ENCODE assay signal across 8 cellular contexts in the genomic region with DNA sequence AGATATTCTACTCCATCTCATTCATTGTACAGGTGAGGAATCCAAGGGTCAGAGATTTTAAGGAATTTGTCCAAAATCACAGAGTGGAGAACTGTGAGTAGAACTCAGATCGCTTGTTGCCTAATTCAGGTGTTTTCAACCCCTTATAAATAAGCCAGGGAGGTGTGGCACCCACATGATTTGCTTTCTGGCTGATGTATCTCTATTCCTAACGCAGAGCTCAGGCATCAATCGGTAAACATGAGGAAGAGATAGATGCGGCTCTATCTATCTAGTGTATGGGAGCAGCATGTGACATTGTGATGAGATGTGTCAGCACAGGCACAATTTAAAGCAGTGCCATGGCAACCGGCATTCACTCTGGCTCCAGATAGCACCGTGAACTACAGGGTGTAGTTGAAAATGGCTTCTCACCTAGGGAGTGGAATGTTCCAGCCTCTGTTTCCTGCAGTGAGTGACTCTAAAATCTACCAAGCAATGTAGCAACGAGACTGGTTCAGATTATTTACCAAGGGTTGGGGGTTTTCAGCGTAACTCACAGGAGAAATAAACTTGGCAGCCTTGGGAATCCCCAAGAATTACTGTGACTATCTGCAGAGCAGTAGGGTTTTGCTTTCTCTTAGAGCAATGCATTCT. TPM values are rescaled to one million over a fixed set of nuclear protein-coding genes. Genes with fewer than 3 reads are reported as not detected.
DNase-seq lines count a peak whose midpoint lies in the region; ATAC-seq and TF ChIP-seq lines count a peak whose summit lies in the region.

No MANE protein-coding gene starts in this region.

- peaks cover 2% of the 10 kb centered on the region for H3K36me3 Mint-ChIP-seq in IgD-negative memory B cell
- H3K36me3 Mint-ChIP-seq in activated CD4-positive, alpha-beta T cell treated with anti-CD3 and anti-CD28 coated beads, Interleukin-2, amount 10 ng/mL, durations not matched to agents 24 days and 14 days (ENCODE audit: low read depth): peaks cover 13% of the 10 kb centered on the region

- H3K4me3 ChIP-seq in GM12875 (ENCODE audit: low read depth, low read length) (peak overlapping the region; percentile 7), epithelial cell of proximal tubule (ENCODE audit: low read depth, low read length) (peak overlapping the region; percentile 22)

- peaks cover 29 to 48% (median 37%) of the 10 kb centered on the region in 3 donors for H3K4me1 Mint-ChIP-seq in IgD-negative memory B cell
- peaks cover 45% of the 10 kb centered on the region for H3K4me1 Mint-ChIP-seq in activated CD4-positive, alpha-beta T cell treated with anti-CD3 and anti-CD28 coated beads, Interleukin-2, amount 10 ng/mL, durations not matched to agents 24 days and 14 days

- no peak for TF ChIP-seq CTCF in GM12875 (IDR thresholded peaks at IDR 0.05; ENCODE audit: borderline replicate concordance, insufficient read depth, low read depth, low read length)
- TF ChIP-seq CTCF in epithelial cell of proximal tubule (conservative IDR thresholded peaks at IDR 0.05; ENCODE audit: low read depth, low read length): no peak

- H3K4me3 Mint-ChIP-seq in IgD-negative memory B cell: peak overlapping the region; percentile 80 to 94 (median 87)
- H3K4me3 Mint-ChIP-seq in activated CD4-positive, alpha-beta T cell treated with anti-CD3 and anti-CD28 coated beads, Interleukin-2, amount 10 ng/mL, durations not matched to agents 24 days and 14 days: peak overlapping the region; percentile 93

- peak overlapping the region; percentile 78 to 95 (median 88) for H3K27ac Mint-ChIP-seq in IgD-negative memory B cell
- H3K27ac Mint-ChIP-seq in activated CD4-positive, alpha-beta T cell treated with anti-CD3 and anti-CD28 coated beads, Interleukin-2, amount 10 ng/mL, durations not matched to agents 24 days and 14 days: peak overlapping the region; percentile 97

- no peaks in the 10 kb centered on the region for H3K27me3 Mint-ChIP-seq in IgD-negative memory B cell
- no peaks in the 10 kb centered on the region for H3K27me3 Mint-ChIP-seq in activated CD4-positive, alpha-beta T cell treated with anti-CD3 and anti-CD28 coated beads, Interleukin-2, amount 10 ng/mL, durations not matched to agents 24 days and 14 days

- intact Hi-C loops in activated CD4-positive, alpha-beta T cell treated with anti-CD3 and anti-CD28 coated beads, Interleukin-2, amount 10 ng/mL, durations not matched to agents 24 days and 14 days (cut with micrococcal nuclease): loop anchor here (1.0 to 5.0 kb wide), 5 partner anchors 10 to 320 kb away; no protein-coding TSS in a partner anchor

- ATAC-seq in GM21723 (IDR thresholded peaks at IDR 0.05; ENCODE audit: unreplicated experiment): peak; percentile 68

- peak; percentile 89 for DNase-seq in activated CD4-positive, alpha-beta T cell treated with anti-CD3 and anti-CD28 coated beads, Interleukin-2, amount 10 ng/mL, durations not matched to agents 24 days and 14 days
- DNase-seq in epithelial cell of proximal tubule (ENCODE audit: low read depth): peak; percentile 18
- peak; percentile 13 to 15 for DNase-seq in stimulated activated CD4-positive, alpha-beta T cell treated with anti-CD3 and anti-CD28 coated beads, Interleukin-15, amount 100 ng/mL, for 1 hour (ENCODE audit: low read depth in 1 of 2, low spot score in 1 of 2)
- no peak for DNase-seq in NCI-H510A (lab: John Stamatoyannopoulos, UW)
- DNase-seq in NCI-H128 (lab: John Stamatoyannopoulos, UW; ENCODE audit: unreplicated experiment): no peak

- no peaks in the 10 kb centered on the region for H3K9me3 Mint-ChIP-seq in IgD-negative memory B cell
- H3K9me3 Mint-ChIP-seq in activated CD4-positive, alpha-beta T cell treated with anti-CD3 and anti-CD28 coated beads, Interleukin-2, amount 10 ng/mL, durations not matched to agents 24 days and 14 days: no peaks in the 10 kb centered on the region

RNA-seq across cellular contexts. Expression of gene SUB1, which starts 53.4 kb away (rescaled TPM):
- polyA plus RNA-seq in IgD-negative memory B cell: 688 TPM
- 403 and 404 TPM in 2 replicates for total RNA-seq in activated CD4-positive, alpha-beta T cell treated with anti-CD3 and anti-CD28 coated beads, Interleukin-2, amount 10 ng/mL, durations not matched to agents 24 days and 14 days
- 203 and 418 TPM in 2 replicates for total RNA-seq in epithelial cell of proximal tubule

Comparison
In these comparisons a context has a peak if more than half of its experiments do, and no peak if none do; other contexts are left out.
1. DNase-seq: peak in activated CD4-positive, alpha-beta T cell treated with anti-CD3 and anti-CD28 coated beads, Interleukin-2, amount 10 ng/mL, durations not matched to agents 24 days and 14 days (single experiment), epithelial cell of proximal tubule (single experiment) and stimulated activated CD4-positive, alpha-beta T cell treated with anti-CD3 and anti-CD28 coated beads, Interleukin-15, amount 100 ng/mL, for 1 hour (2 of 2); none in NCI-H510A (single experiment) and NCI-H128 (single experiment).